In the genomic region with DNA sequence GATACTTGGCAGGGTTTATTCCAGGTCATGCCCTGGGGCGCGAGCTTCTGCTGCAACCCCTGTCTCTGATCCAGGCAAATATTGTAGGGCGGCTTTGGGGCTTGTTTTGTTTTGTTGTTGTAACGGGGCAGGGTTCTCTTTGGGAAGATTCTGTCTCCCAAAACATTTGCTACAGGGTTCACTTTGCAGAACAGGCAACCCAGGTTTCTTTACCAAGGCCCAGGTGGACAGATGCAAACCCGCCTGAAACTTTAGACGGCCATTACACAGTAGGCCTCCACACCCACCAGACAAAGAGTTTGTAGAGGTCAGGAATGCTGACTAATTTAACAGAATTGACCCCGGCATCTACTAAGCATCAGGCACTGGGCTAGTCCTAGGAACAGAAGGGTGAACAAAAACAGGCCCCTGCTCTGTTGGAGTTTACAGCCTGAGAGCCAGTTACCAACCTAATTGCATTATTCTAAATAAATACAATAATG, we compare ENCODE assay signal across 8 cellular contexts. TPM values are rescaled to one million over a fixed set of nuclear protein-coding genes. Genes with fewer than 3 reads are reported as not detected.
DNase-seq lines count a peak whose midpoint lies in the region; ATAC-seq and TF ChIP-seq lines count a peak whose summit lies in the region.

No MANE protein-coding gene starts in this region.

- peak overlapping the region; percentile 89 for H3K4me3 Mint-ChIP-seq in activated naive CD8-positive, alpha-beta T cell treated with anti-CD3 and anti-CD28 coated beads, Interleukin-2, amount 50 U/mL, for 24 hours

- H3K27ac ChIP-seq in heart right ventricle (peak overlapping the region in 8 of 10 donors; percentile 68 to 93 (median 86)), lower lobe of right lung (peak overlapping the region; percentile 83), upper lobe of left lung (peak overlapping the region; percentile 74 to 83 (median 77))

- TF ChIP-seq POLR2A in upper lobe of left lung (IDR thresholded peaks at IDR 0.05): no peak

- WGBS in heart right ventricle, 2 donors: 30 to 32% methylated on average over 7 of the region's 7 CpGs
- WGBS in upper lobe of left lung, 2 donors: 31 to 48% methylated on average over 4 to 7 of the region's 7 CpGs

- H3K4me1 ChIP-seq in heart right ventricle: peaks cover 0 to 46% (median 20%) of the 10 kb centered on the region in 9 donors
- peaks cover 21% of the 10 kb centered on the region for H3K4me1 ChIP-seq in lower lobe of right lung
- H3K4me1 ChIP-seq in upper lobe of left lung: peaks cover 11 to 41% (median 20%) of the 10 kb centered on the region in 4 donors

- intact Hi-C loops in heart right ventricle (cut with DNase I) (loop anchor here in 1 of 10 donors (5.0 kb wide), 1 partner anchor 34 kb away; no protein-coding TSS in a partner anchor), Right ventricle myocardium superior (cut with DNase I) (no loop called here), lower lobe of right lung (cut with DNase I) (no loop called here)

- H3K9me3 Mint-ChIP-seq in activated naive CD8-positive, alpha-beta T cell treated with anti-CD3 and anti-CD28 coated beads, Interleukin-2, amount 50 U/mL, for 24 hours: no peaks in the 10 kb centered on the region

- no peak for TF ChIP-seq EP300 in upper lobe of left lung (IDR thresholded peaks at IDR 0.05)

- H3K27ac Mint-ChIP-seq in activated naive CD8-positive, alpha-beta T cell treated with anti-CD3 and anti-CD28 coated beads, Interleukin-2, amount 50 U/mL, for 24 hours: peak overlapping the region; percentile 92

- H3K36me3 ChIP-seq in heart right ventricle (no peaks in the 10 kb centered on the region), lower lobe of right lung (no peaks in the 10 kb centered on the region), upper lobe of left lung (no peaks in the 10 kb centered on the region)

- peaks cover 56% of the 10 kb centered on the region for H3K4me1 Mint-ChIP-seq in activated naive CD8-positive, alpha-beta T cell treated with anti-CD3 and anti-CD28 coated beads, Interleukin-2, amount 50 U/mL, for 24 hours

- ATAC-seq in heart right ventricle: no peak
- no peak for ATAC-seq in Right ventricle myocardium superior (ENCODE audit: poor library complexity)
- ATAC-seq in activated naive CD8-positive, alpha-beta T cell treated with anti-CD3 and anti-CD28 coated beads, Interleukin-2, amount 50 U/mL, for 24 hours: no peak
- no peak for ATAC-seq in lower lobe of right lung
- ATAC-seq in upper lobe of left lung (ENCODE audit: low FRiP score in 2 of 2): no peak
- no peak for ATAC-seq in HG02798 (IDR thresholded peaks at IDR 0.05; ENCODE audit: poor library complexity, unreplicated experiment)

- TF ChIP-seq CTCF in heart right ventricle (IDR thresholded peaks at IDR 0.05): no peak
- TF ChIP-seq CTCF in lower lobe of right lung (IDR thresholded peaks at IDR 0.05): no peak
- no peak for TF ChIP-seq CTCF in upper lobe of left lung (IDR thresholded peaks at IDR 0.05)

- H3K4me3 ChIP-seq in heart right ventricle (peak overlapping the region in 9 of 10 donors; percentile 69 to 84 (median 71)), lower lobe of right lung (peak overlapping the region; percentile 75), upper lobe of left lung (peak overlapping the region in 3 of 4 donors; percentile 61 to 66 (median 63))

- DNase-seq in heart right ventricle (no peak), Right ventricle myocardium superior (no peak), lower lobe of right lung (no peak), upper lobe of left lung (peak in 1 of 2 donors; percentile 81), NCI-H1048 (lab: John Stamatoyannopoulos, UW) (no peak), D341Med (ENCODE audit: low spot score) (no peak)
- DNase-seq in activated naive CD8-positive, alpha-beta T cell treated with anti-CD3 and anti-CD28 coated beads, Interleukin-2, amount 50 U/mL, for 24 hours: no peak

- H3K27me3 ChIP-seq in heart right ventricle (peaks cover 0 to 4% (median 0%) of the 10 kb centered on the region in 7 donors), lower lobe of right lung (ENCODE audit: low read depth) (no peaks in the 10 kb centered on the region), upper lobe of left lung (no peaks in the 10 kb centered on the region)

- H3K36me3 Mint-ChIP-seq in activated naive CD8-positive, alpha-beta T cell treated with anti-CD3 and anti-CD28 coated beads, Interleukin-2, amount 50 U/mL, for 24 hours (ENCODE audit: low read depth): peaks cover 9% of the 10 kb centered on the region

- H3K9me3 ChIP-seq in heart right ventricle (no peaks in the 10 kb centered on the region), lower lobe of right lung (no peaks in the 10 kb centered on the region), upper lobe of left lung (no peaks in the 10 kb centered on the region)

- peaks cover 6% of the 10 kb centered on the region for H3K27me3 Mint-ChIP-seq in activated naive CD8-positive, alpha-beta T cell treated with anti-CD3 and anti-CD28 coated beads, Interleukin-2, amount 50 U/mL, for 24 hours

RNA-seq across cellular contexts. Expression of a gene that starts 0.6 kb away (rescaled TPM):
- total RNA-seq in heart right ventricle (10 to 100 TPM; 31.2 to 59.1 (median 43.8) TPM), Right ventricle myocardium superior (62.5 TPM), lower lobe of right lung (33.9 TPM), upper lobe of left lung (10 to 100 TPM; 30.5 to 63.6 (median 39.1) TPM)
- polyA plus RNA-seq in heart right ventricle: 10 to 100 TPM; 10.6 to 19.0 TPM
